Comparison of ENCODE assay signal across 18 cellular contexts in genomic region chr1:234865171-234866006, GRCh38.
DNase-seq lines count a peak whose midpoint lies in the region; ATAC-seq and TF ChIP-seq lines count a peak whose summit lies in the region.
"Had no signal": no experiment of that assay in that cellular context is flagged by ENCODE, and none has a peak within 500 bp of the region (broad histone marks: within the 10 kb centered on the region; RNA-seq: fewer than 3 reads in every experiment).

No MANE protein-coding gene starts in this region.

- H3K36me3 Mint-ChIP-seq in Calu3 (ENCODE audit: insufficient read depth, unreplicated experiment) (peaks cover 20% of the 10 kb centered on the region), endodermal cell (ENCODE audit: low read depth) (no peaks in the 10 kb centered on the region)
- H3K36me3 Mint-ChIP-seq: naive B cell had no signal

- intact Hi-C loops in Calu3 (cut with micrococcal nuclease; ENCODE audit: unreplicated experiment): loop anchor here (5.0 kb wide), 3 partner anchors 93 to 368 kb away; no protein-coding TSS in a partner anchor

- no peaks in the 10 kb centered on the region for H3K79me2 ChIP-seq in Loucy (ENCODE audit: insufficient read depth, low read length)
- H3K79me2 ChIP-seq: parathyroid adenoma had no signal

- H3K9me3 ChIP-seq in Loucy (ENCODE audit: insufficient read depth, low read depth, low read length): no peaks in the 10 kb centered on the region
- H3K9me3 ChIP-seq in endodermal cell (ENCODE audit: control insufficient read depth, low read length): no peaks in the 10 kb centered on the region
- H3K9me3 ChIP-seq in tibial nerve: peaks cover 0 to 10% (median 0%) of the 10 kb centered on the region in 4 donors
- H3K9me3 ChIP-seq: SJCRH30 had no signal

- DNase-seq in Calu3 (no peak), endodermal cell (peak; percentile 40), tibial nerve (ENCODE audit: low spot score in 2 of 2) (no peak), DMS153 treated with DMSO at 0.1 percent for 48 hours (lab: John Stamatoyannopoulos, UW; ENCODE audit: unreplicated experiment) (no peak)
- DNase-seq: activated CD8-positive, alpha-beta memory T cell treated with anti-CD3 and anti-CD28 coated beads, Interleukin-2, amount 50 U/mL, for 48 hours; activated naive CD4-positive, alpha-beta T cell treated with Interleukin-2 at 50 U/mL for 16 hours; aorta; mesendoderm; naive B cell; NCI-H187; NCI-H226; SJCRH30; stimulated activated CD4-positive, alpha-beta T cell treated with anti-CD3 and anti-CD28 coated beads, Interleukin-4, amount 100 ng/mL, for 1 hour had no signal

- H3K4me2 ChIP-seq in Loucy (ENCODE audit: low read depth, low read length, poor library complexity, severe bottlenecking): no peak overlapping the region

- H3K27me3 ChIP-seq in Loucy (ENCODE audit: insufficient read depth, low read length, poor library complexity, severe bottlenecking): no peaks in the 10 kb centered on the region
- H3K27me3 ChIP-seq in endodermal cell (ENCODE audit: control insufficient read depth, insufficient read depth, low read length, poor library complexity, severe bottlenecking): no peaks in the 10 kb centered on the region
- no peaks in the 10 kb centered on the region for H3K27me3 ChIP-seq in tibial nerve
- H3K27me3 ChIP-seq: SJCRH30, stomach had no signal

- TF ChIP-seq EP300 in tibial nerve (IDR thresholded peaks at IDR 0.05): no peak

- no peak overlapping the region for H2AFZ ChIP-seq in Loucy (ENCODE audit: low read length)
- H2AFZ ChIP-seq: parathyroid adenoma had no signal

- 93 to 94% methylated on average over 3 to 7 of the region's 7 CpGs for WGBS in endodermal cell (ENCODE audit: insufficient coverage in 1 of 2, insufficient read length in 1 of 2), 2 experiments
- 95 to 96% methylated on average over 7 of the region's 7 CpGs for WGBS in tibial nerve, 2 donors

- ATAC-seq in HG03097 (IDR thresholded peaks at IDR 0.05; ENCODE audit: low FRiP score, unreplicated experiment): no peak

- no TSS peak for BruUV-seq in Calu3 (replicated peaks; lab: Mats Ljungman, UMichigan)

- H3K4me1 ChIP-seq in Loucy (ENCODE audit: insufficient read depth, low read length, poor library complexity, severe bottlenecking) (peaks cover 28% of the 10 kb centered on the region), endodermal cell (ENCODE audit: control insufficient read depth, insufficient read depth, low read length) (no peaks in the 10 kb centered on the region), tibial nerve (peaks cover 0 to 33% (median 21%) of the 10 kb centered on the region in 4 donors)

- H3K9me2 ChIP-seq in Loucy (replicated peaks; ENCODE audit: low read depth, low read length): no peaks in the 10 kb centered on the region

- TF ChIP-seq CTCF in Calu3 (IDR thresholded peaks at IDR 0.05; ENCODE audit: unreplicated experiment): no peak
- peak; percentile 49 for TF ChIP-seq CTCF in Loucy (conservative IDR thresholded peaks at IDR 0.05; ENCODE audit: low read length)
- TF ChIP-seq CTCF in endodermal cell (conservative IDR thresholded peaks at IDR 0.05): peak; percentile 41
- TF ChIP-seq CTCF in tibial nerve (IDR thresholded peaks at IDR 0.05): no peak

- CTCF ChIA-PET in Calu3 (lab: Charles Lee): no interaction called here

- H3K27ac Mint-ChIP-seq in Calu3 (ENCODE audit: unreplicated experiment) (peak overlapping the region; percentile 53), endodermal cell (no peak overlapping the region)

- H3K27ac ChIP-seq in endodermal cell (ENCODE audit: low read depth, low read length) (no peak overlapping the region), skin epidermis (peak overlapping the region in 11 of 21 experiments; percentile 0 to 56 (median 30)), tibial nerve (no peak overlapping the region)
- H3K27ac ChIP-seq: parathyroid adenoma, SJCRH30 had no signal

- H3K4me1 Mint-ChIP-seq in Calu3 (ENCODE audit: low read depth, unreplicated experiment): peaks cover 74% of the 10 kb centered on the region
- no peaks in the 10 kb centered on the region for H3K4me1 Mint-ChIP-seq in endodermal cell

- H3K9me3 Mint-ChIP-seq in Calu3 (ENCODE audit: low read depth, unreplicated experiment) (no peaks in the 10 kb centered on the region), endodermal cell (peaks cover 5% of the 10 kb centered on the region)

- no peaks in the 10 kb centered on the region for H4K20me1 ChIP-seq in Loucy (ENCODE audit: insufficient read depth, low read length, poor library complexity, severe bottlenecking)

- H3K4me3 ChIP-seq in Loucy (ENCODE audit: low read length, poor library complexity, severe bottlenecking) (no peak overlapping the region), endodermal cell (ENCODE audit: low read length) (no peak overlapping the region), skin epidermis (no peak overlapping the region), tibial nerve (no peak overlapping the region)
- H3K4me3 ChIP-seq: SJCRH30, stomach had no signal

- H3F3A ChIP-seq in Loucy (ENCODE audit: low read depth): no peaks in the 10 kb centered on the region

- H3K27me3 Mint-ChIP-seq in Calu3 (ENCODE audit: unreplicated experiment) (no peaks in the 10 kb centered on the region), endodermal cell (ENCODE audit: insufficient read depth) (peaks cover 2% of the 10 kb centered on the region)

- peak overlapping the region; percentile 28 for H3K4me3 Mint-ChIP-seq in Calu3 (ENCODE audit: low read depth, unreplicated experiment)
- H3K4me3 Mint-ChIP-seq in endodermal cell: no peak overlapping the region
- H3K4me3 Mint-ChIP-seq: naive B cell had no signal

- H3K9ac ChIP-seq in Loucy (ENCODE audit: low read depth, low read length, poor library complexity, severe bottlenecking) (no peak overlapping the region), endodermal cell (ENCODE audit: extremely low read depth, low read length, poor library complexity, severe bottlenecking) (no peak overlapping the region)
- H3K9ac ChIP-seq: parathyroid adenoma had no signal

- H3K36me3 ChIP-seq in Loucy (ENCODE audit: insufficient read depth, low read length): no peaks in the 10 kb centered on the region
- no peaks in the 10 kb centered on the region for H3K36me3 ChIP-seq in endodermal cell (ENCODE audit: control insufficient read depth, insufficient read depth, low read length)
- no peaks in the 10 kb centered on the region for H3K36me3 ChIP-seq in tibial nerve
- H3K36me3 ChIP-seq: SJCRH30, stomach had no signal

- TF ChIP-seq POLR2A in tibial nerve (IDR thresholded peaks at IDR 0.05): no peak

Comparison
In these comparisons a context has a peak if more than half of its experiments do, and no peak if none do; other contexts are left out.
1. CTCF ChIP-seq: peak in Loucy (single experiment) and endodermal cell (single experiment); none in Calu3 (single experiment) and tibial nerve (0 of 5).
2. H3K27ac ChIP-seq: peak in skin epidermis (11 of 21); none in endodermal cell (single experiment) and tibial nerve (0 of 4).